Comparison of ENCODE assay signal across 1 cellular context in the genomic region with DNA sequence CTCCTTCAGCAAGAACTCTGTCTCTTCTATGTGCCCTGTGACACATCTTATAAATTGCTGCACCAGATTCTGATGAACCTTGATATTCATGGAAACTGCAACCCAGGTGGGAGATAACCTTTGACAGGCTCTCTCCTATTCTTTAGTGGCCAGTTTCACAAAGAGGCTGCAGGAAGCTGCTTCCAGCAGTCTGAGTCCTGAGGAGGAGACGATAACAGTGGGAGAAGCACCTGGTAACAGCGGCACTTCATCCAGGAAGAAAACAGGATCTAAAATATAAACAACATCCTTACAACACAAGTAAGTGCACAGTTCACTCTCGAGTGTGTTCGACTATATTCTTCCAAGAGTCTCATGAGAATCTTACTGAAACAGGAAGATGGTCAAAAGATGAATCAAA.
TF ChIP-seq lines count a peak whose summit lies in the region.

No MANE protein-coding gene starts in this region.

TF ChIP-seq in IMR-90, 13 proteins besides CTCF, POLR2A, EP300 and RAD21:
- no peak for TF ChIP-seq RFX5 (IDR thresholded peaks at IDR 0.05; ENCODE audit: low read depth, low read length)
- no peak for TF ChIP-seq RCOR1 (IDR thresholded peaks at IDR 0.05; ENCODE audit: insufficient replicate concordance, low read length)
- no peak for TF ChIP-seq MAZ (IDR thresholded peaks at IDR 0.05; ENCODE audit: borderline replicate concordance, low read depth, low read length)
- TF ChIP-seq, protein P1, sequence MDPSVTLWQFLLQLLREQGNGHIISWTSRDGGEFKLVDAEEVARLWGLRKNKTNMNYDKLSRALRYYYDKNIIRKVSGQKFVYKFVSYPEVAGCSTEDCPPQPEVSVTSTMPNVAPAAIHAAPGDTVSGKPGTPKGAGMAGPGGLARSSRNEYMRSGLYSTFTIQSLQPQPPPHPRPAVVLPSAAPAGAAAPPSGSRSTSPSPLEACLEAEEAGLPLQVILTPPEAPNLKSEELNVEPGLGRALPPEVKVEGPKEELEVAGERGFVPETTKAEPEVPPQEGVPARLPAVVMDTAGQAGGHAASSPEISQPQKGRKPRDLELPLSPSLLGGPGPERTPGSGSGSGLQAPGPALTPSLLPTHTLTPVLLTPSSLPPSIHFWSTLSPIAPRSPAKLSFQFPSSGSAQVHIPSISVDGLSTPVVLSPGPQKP (IDR thresholded peaks at IDR 0.05; ENCODE audit: borderline replicate concordance, low read depth, low read length), result no peak
